In the genomic region with DNA sequence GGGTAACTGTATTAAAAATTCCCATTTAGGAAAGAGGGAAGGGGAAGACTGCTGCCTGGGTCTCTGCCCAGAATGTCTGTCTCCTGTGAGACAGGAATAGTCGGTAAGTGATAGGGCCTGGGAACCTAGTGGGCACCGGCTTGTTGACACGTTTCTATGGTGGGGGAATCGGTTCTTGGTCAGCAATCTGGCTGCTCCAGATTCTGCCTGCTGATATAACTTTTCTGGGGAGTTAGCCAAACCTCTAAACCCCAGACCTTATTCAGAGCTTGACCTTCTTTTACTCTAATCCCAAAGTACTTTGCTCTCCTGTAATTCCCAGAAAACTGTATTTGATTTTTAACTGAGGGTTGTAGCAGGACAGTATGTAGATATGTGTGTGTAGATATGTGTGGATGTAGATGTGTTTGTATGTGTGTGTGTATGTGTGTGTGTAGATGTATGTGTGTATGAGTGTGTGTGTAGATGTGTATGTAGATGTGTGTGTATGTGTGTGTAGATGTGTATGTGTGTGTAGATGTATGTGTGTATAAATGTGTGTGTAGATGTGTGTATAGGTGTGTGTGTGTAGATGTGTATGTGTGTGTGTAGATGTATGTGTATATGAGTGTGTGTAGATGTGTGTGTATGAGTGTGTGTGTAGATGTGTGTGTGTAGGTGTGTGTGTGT, we compare ENCODE assay signal across 12 cellular contexts.
DNase-seq lines count a peak whose midpoint lies in the region; ATAC-seq and TF ChIP-seq lines count a peak whose summit lies in the region.
"Had no signal": no experiment of that assay in that cellular context is flagged by ENCODE, and none has a peak within 500 bp of the region (broad histone marks: within the 10 kb centered on the region; RNA-seq: fewer than 3 reads in every experiment).

No MANE protein-coding gene starts in this region.

- in situ Hi-C loops in gastrocnemius medialis (cut with MboI; ENCODE audit: low sequenced_read_pairs in 4 of 4), result loop anchor here in 2 of 4 donors (25.0 kb wide), 2 partner anchors 88 to 713 kb away; a partner anchor contains a TSS
- in situ Hi-C loops in KBM-7 (cut with MboI; ENCODE audit: low pct_unique_long_range_greater_than_20kb, low sequenced_read_pairs), result no loop called here

- no peak for TF ChIP-seq CTCF in heart right ventricle (IDR thresholded peaks at IDR 0.05)
- TF ChIP-seq CTCF in gastrocnemius medialis (IDR thresholded peaks at IDR 0.05 in 4 of 5, conservative IDR thresholded peaks at IDR 0.05 in 1 of 5), result no peak

- H3K4me1 ChIP-seq in adipocyte (ENCODE audit: control insufficient read depth, insufficient read depth, low read length) (peaks cover 43% of the 10 kb centered on the region), heart right ventricle (peaks cover 0 to 64% (median 21%) of the 10 kb centered on the region in 9 donors), gastrocnemius medialis (peaks cover 34 to 36% of the 10 kb centered on the region in 2 donors)
- H3K4me1 ChIP-seq: right lobe of liver had no signal

- intact Hi-C loops in heart right ventricle (cut with DNase I) (loop anchor here in 1 of 10 donors (5.0 kb wide), 1 partner anchor 103 kb away; no protein-coding TSS in a partner anchor), gastrocnemius medialis (cut with DNase I; ENCODE audit: low total_unique reads) (loop anchor here (2.0 kb wide), 1 partner anchor 25 kb away; no protein-coding TSS in a partner anchor)

- H3K36me3 ChIP-seq in adipocyte (ENCODE audit: control insufficient read depth, insufficient read depth, low read length, severe bottlenecking) (no peaks in the 10 kb centered on the region), heart right ventricle (no peaks in the 10 kb centered on the region), gastrocnemius medialis (no peaks in the 10 kb centered on the region)
- H3K36me3 ChIP-seq: right lobe of liver had no signal

- peak overlapping the region; percentile 4 for H3K4me3 ChIP-seq in adipocyte (ENCODE audit: low read length)
- no peak overlapping the region for H3K4me3 ChIP-seq in heart right ventricle
- no peak overlapping the region for H3K4me3 ChIP-seq in gastrocnemius medialis
- H3K4me3 ChIP-seq: right lobe of liver had no signal

- no peak overlapping the region for H3K9ac ChIP-seq in adipocyte (ENCODE audit: low read length)

- ATAC-seq in heart right ventricle, result peak in 7 of 8 donors; percentile 24 to 79 (median 71)
- peak; percentile 34 to 55 for ATAC-seq in gastrocnemius medialis
- no peak for ATAC-seq in HG03432 (IDR thresholded peaks at IDR 0.05; ENCODE audit: unreplicated experiment)
- no peak for ATAC-seq in HG02798 (IDR thresholded peaks at IDR 0.05; ENCODE audit: poor library complexity, unreplicated experiment)
- ATAC-seq: activated naive CD8-positive, alpha-beta T cell treated with anti-CD3 and anti-CD28 coated beads, Interleukin-2, amount 50 U/mL, for 24 hours had no signal

- no peak for TF ChIP-seq POLR2A in gastrocnemius medialis (IDR thresholded peaks at IDR 0.05)

- H3K27ac ChIP-seq in heart right ventricle (peak overlapping the region; percentile 41 to 91 (median 78)), gastrocnemius medialis (peak overlapping the region; percentile 62 to 78 (median 68))

- no peaks in the 10 kb centered on the region for H3K27me3 ChIP-seq in adipocyte (replicated peaks; ENCODE audit: control insufficient read depth, insufficient read depth, low read length)
- H3K27me3 ChIP-seq in heart right ventricle, result no peaks in the 10 kb centered on the region
- no peaks in the 10 kb centered on the region for H3K27me3 ChIP-seq in gastrocnemius medialis
- H3K27me3 ChIP-seq: right lobe of liver had no signal

- DNase-seq in GM03348 (ENCODE audit: low spot score) (peak; percentile 37), adipocyte (ENCODE audit: low read depth) (peak; percentile 39), heart right ventricle (no peak), gastrocnemius medialis (peak in 1 of 2 donors; percentile 53), KBM-7 (no peak), DMS53 treated with DMSO at 0.1 percent for 48 hours (lab: John Stamatoyannopoulos, UW; ENCODE audit: unreplicated experiment) (no peak)
- DNase-seq: activated naive CD8-positive, alpha-beta T cell treated with anti-CD3 and anti-CD28 coated beads, Interleukin-2, amount 50 U/mL, for 24 hours; NCI-H1092; NCI-H69 had no signal

- 36 to 44% methylated on average over 4 of the region's 4 CpGs for WGBS in heart right ventricle, 2 donors

- no peaks in the 10 kb centered on the region for H3K9me3 ChIP-seq in adipocyte (ENCODE audit: control insufficient read depth, low read length)
- H3K9me3 ChIP-seq in heart right ventricle, result peaks cover 0 to 20% (median 0%) of the 10 kb centered on the region in 11 donors
- no peaks in the 10 kb centered on the region for H3K9me3 ChIP-seq in gastrocnemius medialis
- H3K9me3 ChIP-seq: right lobe of liver had no signal

Comparison
In these comparisons a context has a peak if more than half of its experiments do, and no peak if none do; other contexts are left out.
1. DNase-seq: peak in GM03348 (single experiment) and adipocyte (single experiment); none in heart right ventricle (0 of 2), KBM-7 (single experiment) and DMS53 treated with DMSO at 0.1 percent for 48 hours (single experiment).
2. ATAC-seq: peak in heart right ventricle (7 of 8) and gastrocnemius medialis (2 of 2); none in HG03432 (single experiment) and HG02798 (single experiment).